Comparison of ENCODE assay signal across 8 cellular contexts in genomic region chr16:85819245-85819644, GRCh38. TPM values are rescaled to one million over a fixed set of nuclear protein-coding genes. Genes with fewer than 3 reads are reported as not detected.
DNase-seq lines count a peak whose midpoint lies in the region; ATAC-seq and TF ChIP-seq lines count a peak whose summit lies in the region.

No MANE protein-coding gene starts in this region.

- POLR2A ChIA-PET in activated CD4-positive, alpha-beta memory T cell treated with anti-CD3 and anti-CD28 coated beads for 36 hours (lab: Charles Lee) = interaction anchor here (0.7 to 3.2 kb wide), 3 partner anchors 166 to 169 kb away, joined by 3 to 11 read pairs (median 4); no protein-coding TSS in a partner anchor

- H3K27me3 Mint-ChIP-seq in activated CD4-positive, alpha-beta memory T cell treated with anti-CD3 and anti-CD28 coated beads for 36 hours = no peaks in the 10 kb centered on the region

- peaks cover 3% of the 10 kb centered on the region; the same call in 1 of the 2 replicates for H3K4me1 ChIP-seq in BE2C
- H3K4me1 ChIP-seq in HAP-1 = no peaks in the 10 kb centered on the region

- peak; percentile 87 for TF ChIP-seq CTCF in BE2C (IDR thresholded peaks at IDR 0.05; ENCODE audit: low read depth, low read length)

- in situ Hi-C loops in HAP-1 (cut with MboI; ENCODE audit: low sequenced_read_pairs) = no loop called here

- no peak overlapping the region for H3K4me3 Mint-ChIP-seq in activated CD4-positive, alpha-beta memory T cell treated with anti-CD3 and anti-CD28 coated beads for 36 hours

- H3K9me3 Mint-ChIP-seq in activated CD4-positive, alpha-beta memory T cell treated with anti-CD3 and anti-CD28 coated beads for 36 hours = no peaks in the 10 kb centered on the region

- ATAC-seq in GM18870 (IDR thresholded peaks at IDR 0.05; ENCODE audit: unreplicated experiment) = no peak

- peak; percentile 86 for DNase-seq in BE2C
- peak; percentile 58 to 93 for DNase-seq in HAP-1 (ENCODE audit: low spot score in 2 of 2)
- peak; percentile 21 for DNase-seq in NCI-H82 treated with DMSO at 0.1 percent for 48 hours (lab: John Stamatoyannopoulos, UW; ENCODE audit: unreplicated experiment)
- DNase-seq in activated CD4-positive, alpha-beta memory T cell treated with anti-CD3 and anti-CD28 coated beads for 36 hours = peak; percentile 91
- peak; percentile 91 for DNase-seq in ecto neural progenitor cell (ENCODE audit: low spot score)
- peak; percentile 73 to 78 for DNase-seq in lung microvascular endothelial cell (ENCODE audit: low read depth in 2 of 2)
- DNase-seq in stimulated activated CD8-positive, alpha-beta memory T cell treated with anti-CD3 and anti-CD28 coated beads, Interleukin-15, amount 100 ng/mL, for 24 hours (ENCODE audit: low read depth) = peak; percentile 82

- peaks cover 5% of the 10 kb centered on the region for H3K4me1 Mint-ChIP-seq in activated CD4-positive, alpha-beta memory T cell treated with anti-CD3 and anti-CD28 coated beads for 36 hours (ENCODE audit: low read depth)

- intact Hi-C loops in activated CD4-positive, alpha-beta memory T cell treated with anti-CD3 and anti-CD28 coated beads for 36 hours (cut with micrococcal nuclease) = loop anchor here (5.0 kb wide), 1 partner anchor 703 kb away; no protein-coding TSS in a partner anchor

- CTCF ChIA-PET in activated CD4-positive, alpha-beta memory T cell treated with anti-CD3 and anti-CD28 coated beads for 36 hours (lab: Charles Lee) = interaction anchor here (0.5 to 6.9 kb wide), 40 partner anchors 8 to 1790 kb away, joined by 3 to 281 read pairs (median 4); partner anchors contain the start of gene IRF8

- no peak overlapping the region for H3K27ac Mint-ChIP-seq in activated CD4-positive, alpha-beta memory T cell treated with anti-CD3 and anti-CD28 coated beads for 36 hours

- H3K4me3 ChIP-seq in BE2C (ENCODE audit: low read depth, low read length) (no peak overlapping the region), HAP-1 (no peak overlapping the region)

- no peaks in the 10 kb centered on the region for H3K36me3 Mint-ChIP-seq in activated CD4-positive, alpha-beta memory T cell treated with anti-CD3 and anti-CD28 coated beads for 36 hours

- H3K27me3 ChIP-seq in BE2C = peaks cover 30% of the 10 kb centered on the region
- H3K27me3 ChIP-seq in HAP-1 (ENCODE audit: low read depth) = peaks cover 9% of the 10 kb centered on the region; the same call in 1 of the 2 replicates

- H3K9me3 ChIP-seq in BE2C = no peaks in the 10 kb centered on the region
- no peaks in the 10 kb centered on the region for H3K9me3 ChIP-seq in HAP-1

- no peaks in the 10 kb centered on the region for H3K36me3 ChIP-seq in BE2C
- H3K36me3 ChIP-seq in HAP-1 (replicated peaks) = no peaks in the 10 kb centered on the region

RNA-seq across cellular contexts. Expression of gene COX4I1, which starts 19.8 kb away (rescaled TPM):
- 1,288 TPM for polyA plus RNA-seq in BE2C (2012; ENCODE audit: insufficient read depth, insufficient read length, low read depth)
- 100 to 1,000 TPM; 493 to 511 TPM for total RNA-seq in activated CD4-positive, alpha-beta memory T cell treated with anti-CD3 and anti-CD28 coated beads for 36 hours
- 440 and 633 TPM in 2 replicates for total RNA-seq in lung microvascular endothelial cell

RNA-seq across cellular contexts. Expression of gene EMC8, which starts 19.9 kb away (rescaled TPM):
- 133 TPM for polyA plus RNA-seq in BE2C (2012; ENCODE audit: insufficient read depth, insufficient read length, low read depth)
- 10 to 100 TPM; 27.5 to 27.9 TPM for total RNA-seq in activated CD4-positive, alpha-beta memory T cell treated with anti-CD3 and anti-CD28 coated beads for 36 hours
- total RNA-seq in lung microvascular endothelial cell = 25.7 and 31.9 TPM in 2 replicates

Comparison
In these comparisons a context has a peak if more than half of its experiments do, and no peak if none do; other contexts are left out.
1. DNase-seq: peak in every context shown above with its lines; median percentile 91 in activated CD4-positive, alpha-beta memory T cell treated with anti-CD3 and anti-CD28 coated beads for 36 hours; 91 in ecto neural progenitor cell; 86 in BE2C; 82 in stimulated activated CD8-positive, alpha-beta memory T cell treated with anti-CD3 and anti-CD28 coated beads, Interleukin-15, amount 100 ng/mL, for 24 hours; 76 in HAP-1; 76 in lung microvascular endothelial cell; 21 in NCI-H82 treated with DMSO at 0.1 percent for 48 hours.